ENCODE assay signal across 8 cellular contexts in genomic region chr4:185471235-185472062, GRCh38. TPM values are rescaled to one million over a fixed set of nuclear protein-coding genes. Genes with fewer than 3 reads are reported as not detected.
DNase-seq lines count a peak whose midpoint lies in the region; ATAC-seq and TF ChIP-seq lines count a peak whose summit lies in the region.

Gene CCDC110, minus strand, starts transcription at chr4:185471733. Its CDS starts 50 bp downstream, at chr4:185471683.

- peak; percentile 42 for TF ChIP-seq CTCF in CD14-positive monocyte (IDR thresholded peaks at IDR 0.05)

- H3K4me1 Mint-ChIP-seq in CD14-positive monocyte, result peaks cover 10% of the 10 kb centered on the region
- H3K4me1 Mint-ChIP-seq in effector memory CD8-positive, alpha-beta T cell (ENCODE audit: low read depth in 2 of 2), result peaks cover 14 to 15% of the 10 kb centered on the region in 2 donors

- H3K27me3 Mint-ChIP-seq in CD14-positive monocyte (ENCODE audit: low read depth in 3 of 3), result peaks cover 51 to 68% (median 60%) of the 10 kb centered on the region in 3 donors
- peaks cover 0 to 2% of the 10 kb centered on the region in 2 donors for H3K27me3 Mint-ChIP-seq in effector memory CD8-positive, alpha-beta T cell

- ATAC-seq in GM19328 (IDR thresholded peaks at IDR 0.05; ENCODE audit: unreplicated experiment) (peak; percentile 92), HG03460 (IDR thresholded peaks at IDR 0.05; ENCODE audit: unreplicated experiment) (peak; percentile 92)
- ATAC-seq in effector memory CD8-positive, alpha-beta T cell (replicated peaks), result peak; percentile 82

- intact Hi-C loops in CD14-positive monocyte (cut with micrococcal nuclease), result no loop called here

- peaks cover 1 to 3% of the 10 kb centered on the region in 2 donors for H3K36me3 Mint-ChIP-seq in CD14-positive monocyte
- peaks cover 3% of the 10 kb centered on the region for H3K36me3 Mint-ChIP-seq in effector memory CD8-positive, alpha-beta T cell (ENCODE audit: insufficient read depth)

- H3K27ac Mint-ChIP-seq in CD14-positive monocyte, result peak within 1 kb of the TSS in 3 of 7 donors; percentile 43 to 75 (median 58)
- peak within 1 kb of the TSS; percentile 44 to 81 for H3K27ac Mint-ChIP-seq in effector memory CD8-positive, alpha-beta T cell

- DNase-seq in CD14-positive monocyte (ENCODE audit: low spot score), result peak; percentile 58
- peak; percentile 69 for DNase-seq in NCI-H748 treated with DMSO at 0.1 percent for 48 hours (lab: John Stamatoyannopoulos, UW)
- peak; percentile 73 to 81 for DNase-seq in activated CD8-positive, alpha-beta memory T cell treated with anti-CD3 and anti-CD28 coated beads for 4 hours (ENCODE audit: low read depth in 2 of 2)
- peak; percentile 77 to 81 (median 79) for DNase-seq in effector memory CD8-positive, alpha-beta T cell
- peak; percentile 96 for DNase-seq in mesenteric fat pad (ENCODE audit: low spot score)
- peak; percentile 78 for DNase-seq in stimulated activated CD8-positive, alpha-beta memory T cell treated with anti-CD3 and anti-CD28 coated beads, Interleukin-12 subunit alpha, Interleukin-12 subunit beta, amount 100 ng/mL, for 4 hours (ENCODE audit: low read depth)

- H3K9me3 Mint-ChIP-seq in CD14-positive monocyte, result peaks cover 0 to 24% (median 10%) of the 10 kb centered on the region in 7 donors
- H3K9me3 Mint-ChIP-seq in effector memory CD8-positive, alpha-beta T cell, result no peaks in the 10 kb centered on the region

- H3K4me3 Mint-ChIP-seq in CD14-positive monocyte, result peak within 1 kb of the TSS; percentile 78 to 92
- H3K4me3 Mint-ChIP-seq in effector memory CD8-positive, alpha-beta T cell, result peak within 1 kb of the TSS; percentile 88 to 93

RNA-seq across cellular contexts. Expression of gene CCDC110, which starts in this region (rescaled TPM):
- polyA plus RNA-seq in CD14-positive monocyte, result not detected
- total RNA-seq in mesenteric fat pad, result 0.19 TPM

Comparison
In these comparisons a context has a peak if more than half of its experiments do, and no peak if none do; other contexts are left out.
1. Peak in every context shown above with its lines: DNase-seq and ATAC-seq.
2. Peak in DNase-seq in CD14-positive monocyte; RNA of the gene not detected or under 1 TPM.
3. Peak in DNase-seq in mesenteric fat pad; RNA of the gene not detected or under 1 TPM.